In the genomic region with DNA sequence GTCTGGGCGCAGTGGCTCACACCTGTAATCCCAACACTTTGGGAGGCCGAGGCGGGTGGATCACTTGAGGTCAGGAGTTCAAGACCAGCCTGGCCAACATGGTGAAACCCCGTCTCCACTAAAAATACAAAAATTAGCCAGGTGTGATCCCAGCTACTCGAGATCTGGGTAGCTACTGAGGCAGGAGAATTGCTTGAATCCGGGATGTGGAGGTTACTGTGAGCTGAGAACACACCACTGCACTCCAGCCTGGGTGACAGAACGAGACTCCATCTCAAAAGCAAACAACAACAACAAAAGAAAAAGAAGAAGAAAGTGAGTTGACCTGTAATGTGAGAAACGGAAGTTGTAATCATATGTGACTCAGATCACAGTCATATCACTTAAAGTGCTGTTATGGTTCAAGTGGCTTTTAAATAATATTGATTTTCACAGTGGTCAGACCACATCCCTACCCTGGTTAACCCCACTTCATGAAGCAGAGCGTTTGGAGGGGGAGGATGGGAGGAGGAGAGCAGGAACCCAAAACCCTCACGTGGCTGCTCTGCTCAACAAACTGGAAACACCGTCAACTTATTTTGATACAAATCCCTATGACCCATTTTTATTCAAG, we compare ENCODE assay signal across 1 cellular context.
TF ChIP-seq lines count a peak whose summit lies in the region.

No MANE protein-coding gene starts in this region.

TF ChIP-seq in HepG2, 621 proteins besides CTCF, POLR2A, EP300 and RAD21:
- TF ChIP-seq FOSL2 (CRISPR knock-in tag; IDR thresholded peaks at IDR 0.05): 0 out of 2 replicates have a peak, but pooled peaks have one; percentile 19
